Comparison of ENCODE assay signal across 8 cellular contexts in the genomic region with DNA sequence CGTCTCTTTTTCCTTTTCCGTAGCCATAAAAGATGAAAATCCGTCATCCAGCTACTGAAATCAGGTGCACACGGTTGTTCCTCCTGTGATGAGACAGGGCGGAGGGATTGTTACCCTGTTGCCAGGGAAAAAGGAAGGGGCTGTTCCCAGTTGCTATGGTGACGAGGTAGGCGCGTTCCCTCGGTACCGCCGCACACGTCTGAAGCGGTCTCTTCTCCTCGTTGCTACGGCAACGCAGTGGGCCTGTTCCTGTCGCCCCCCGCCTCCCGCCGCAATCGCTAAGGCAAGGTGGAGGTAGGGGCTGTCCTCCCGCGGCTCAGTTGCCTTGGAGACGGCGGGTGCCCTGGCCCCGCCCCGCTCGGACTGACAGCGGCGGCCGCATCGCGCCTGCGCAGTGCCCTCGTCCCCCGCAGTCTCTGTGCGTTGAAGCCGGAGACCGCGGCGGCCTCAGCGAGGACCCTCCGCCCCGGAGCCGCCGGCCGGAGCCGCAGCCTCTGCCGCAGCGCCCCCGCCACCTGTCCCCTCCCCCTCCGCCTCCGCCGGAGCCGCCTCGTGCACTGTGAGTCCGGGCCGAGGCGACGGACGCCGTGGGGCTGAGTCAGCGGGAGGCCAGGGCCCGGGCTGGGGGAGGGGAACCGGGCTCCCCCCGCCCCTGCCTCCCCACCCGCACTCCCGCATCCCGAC. TPM values are rescaled to one million over a fixed set of nuclear protein-coding genes. Genes with fewer than 3 reads are reported as not detected.
A peak's percentile ranks its signal among the peaks of the same experiment; 100 is the strongest.
DNase-seq lines count a peak whose midpoint lies in the region; ATAC-seq lines count a peak whose summit lies in the region.

A gene (plus strand): TSS at position 394 of the 684 bp plus-strand sequence. CDS start 51,582 bp downstream, outside the sequence.

- intact Hi-C loops in left colon (cut with DNase I, micrococcal nuclease), result no loop called here

- peak; percentile 72 for ATAC-seq in GM18909 (IDR thresholded peaks at IDR 0.05; ENCODE audit: poor library complexity, unreplicated experiment)
- peak; percentile 69 for ATAC-seq in HG03439 (IDR thresholded peaks at IDR 0.05; ENCODE audit: unreplicated experiment)
- ATAC-seq in left colon, result peak; percentile 76

- DNase-seq in 8988T (peak; percentile 80), NCI-H524 treated with DMSO at 0.1 percent for 48 hours (lab: John Stamatoyannopoulos, UW) (peak; percentile 97), dedifferentiated amniotic fluid mesenchymal stem cell (ENCODE audit: extremely low spot score) (peak; percentile 34), left colon (peak; percentile 74 to 85)
- DNase-seq in activated CD4-positive, alpha-beta T cell treated with anti-CD3 and anti-CD28 coated beads, Interleukin-2, amount 50 U/mL, for 24 hours (ENCODE audit: low read depth in 1 of 2, low spot score in 1 of 2), result peak; percentile 61 to 64
- peak; percentile 60 to 77 for DNase-seq in stimulated activated CD4-positive, alpha-beta T cell treated with anti-CD3 and anti-CD28 coated beads, Interleukin-1b, Interleukin-23, amount 100 ng/mL, for 4 hours (ENCODE audit: low read depth in 2 of 2)

RNA-seq across cellular contexts. Expression of the gene that starts here (rescaled TPM):
- 10 to 100 TPM; 27.9 to 31.4 TPM for total RNA-seq in left colon

Comparison
In these comparisons a context has a peak if more than half of its experiments do, and no peak if none do; other contexts are left out.
1. Peak in every context shown above with its lines: DNase-seq and ATAC-seq.
2. DNase-seq: peak in every context shown above with its lines; median percentile 97 in NCI-H524 treated with DMSO at 0.1 percent for 48 hours; 80 in 8988T; 80 in left colon; 68 in stimulated activated CD4-positive, alpha-beta T cell treated with anti-CD3 and anti-CD28 coated beads, Interleukin-1b, Interleukin-23, amount 100 ng/mL, for 4 hours; 62 in activated CD4-positive, alpha-beta T cell treated with anti-CD3 and anti-CD28 coated beads, Interleukin-2, amount 50 U/mL, for 24 hours; 34 in dedifferentiated amniotic fluid mesenchymal stem cell.